9 cellular contexts compared by ENCODE assay signal in the genomic region with DNA sequence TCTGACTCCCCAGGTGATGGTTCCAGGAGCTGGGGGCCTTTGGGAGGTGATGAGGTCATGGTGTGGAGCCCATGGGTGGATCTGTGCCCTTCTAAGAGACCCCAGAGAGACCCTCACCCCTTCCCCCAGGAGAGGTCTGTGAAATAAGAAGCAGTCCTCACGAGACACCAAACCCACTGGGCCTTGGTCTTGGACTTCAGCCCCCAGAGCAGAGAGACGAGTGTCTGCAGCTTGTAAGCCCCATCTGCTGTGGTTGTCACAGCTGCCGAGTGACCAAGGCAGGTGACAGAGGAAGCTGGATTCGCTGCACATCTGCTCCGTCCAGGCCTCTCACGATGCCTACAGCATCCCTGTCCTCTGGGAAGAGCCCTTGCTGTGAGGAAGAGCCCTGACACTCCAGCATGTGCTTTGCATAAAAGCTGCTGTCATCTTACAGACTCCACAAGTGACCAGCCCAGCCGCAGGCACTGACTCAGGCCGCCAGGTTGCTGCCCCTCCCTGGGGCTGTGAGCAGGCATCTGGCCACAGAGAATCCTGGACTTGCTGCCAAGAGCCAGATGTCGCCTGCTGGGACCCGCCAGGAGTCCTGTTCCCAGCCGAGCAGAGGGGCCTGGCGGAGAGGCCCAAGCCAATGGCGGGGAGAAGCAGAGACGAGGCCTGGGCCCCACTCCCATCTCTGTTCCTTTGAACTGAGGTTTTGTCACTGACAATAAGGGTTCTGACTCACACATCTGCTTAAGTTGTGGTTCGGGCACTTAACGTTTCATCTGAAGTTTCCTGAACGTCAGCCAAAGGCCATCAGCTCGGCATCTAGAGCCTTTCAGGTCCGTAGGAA.
DNase-seq lines count a peak whose midpoint lies in the region; ATAC-seq, FAIRE-seq and TF ChIP-seq lines count a peak whose summit lies in the region.
"Had no signal": no experiment of that assay in that cellular context is flagged by ENCODE, and none has a peak within 500 bp of the region (broad histone marks: within the 10 kb centered on the region; RNA-seq: fewer than 3 reads in every experiment).

No MANE protein-coding gene starts in this region.

- DNase-seq in COR-L47 (lab: John Stamatoyannopoulos, UW) (peak; percentile 89), chondrocyte (ENCODE audit: low spot score) (peak; percentile 92), myocyte (ENCODE audit: low read depth) (peak; percentile 88), GM12891 (ENCODE audit: insufficient read length, low spot score) (no peak), pons (ENCODE audit: low spot score) (no peak), OCI-LY7 (ENCODE audit: low spot score) (no peak)

- H4K20me1 ChIP-seq in Loucy (ENCODE audit: insufficient read depth, low read length, poor library complexity, severe bottlenecking) (no peaks in the 10 kb centered on the region), OCI-LY7 (ENCODE audit: insufficient read depth, low read length) (no peaks in the 10 kb centered on the region)

- no peak for ATAC-seq in HG03135 (IDR thresholded peaks at IDR 0.05; ENCODE audit: unreplicated experiment)

- H3K4me3 ChIP-seq in Loucy (ENCODE audit: low read length, poor library complexity, severe bottlenecking), result no peak overlapping the region
- H3K4me3 ChIP-seq in OCI-LY7 (ENCODE audit: low read depth, low read length, poor library complexity, severe bottlenecking), result no peak overlapping the region

- peak overlapping the region; percentile 81 for H3K27ac Mint-ChIP-seq in chondrocyte (ENCODE audit: unreplicated experiment)
- H3K27ac Mint-ChIP-seq: T-helper 1 cell treated with Interleukin-12 subunit alpha and Interleukin-12 subunit beta and Interleukin-4 antibody, amounts not matched to agents 30 μg/mL and 1 μg/mL, for 36 hours had no signal

- H3K9ac ChIP-seq in Loucy (ENCODE audit: low read depth, low read length, poor library complexity, severe bottlenecking), result no peak overlapping the region

- H3K4me2 ChIP-seq in Loucy (ENCODE audit: low read depth, low read length, poor library complexity, severe bottlenecking), result peak overlapping the region; percentile 40
- H3K4me2 ChIP-seq in OCI-LY7 (ENCODE audit: low read length), result no peak overlapping the region

- no peaks in the 10 kb centered on the region for H3K27me3 Mint-ChIP-seq in chondrocyte (ENCODE audit: low read depth)

- no peaks in the 10 kb centered on the region for H3K9me3 ChIP-seq in Loucy (ENCODE audit: insufficient read depth, low read depth, low read length)
- 0 out of 2 replicates have a peak, but pooled peaks cover 6% of the 10 kb centered on the region for H3K9me3 ChIP-seq in OCI-LY7 (ENCODE audit: low read length)

- no peak overlapping the region for H3K27ac ChIP-seq in OCI-LY7 (ENCODE audit: low read depth, low read length, poor library complexity, severe bottlenecking)

- H3K9me2 ChIP-seq in Loucy (replicated peaks; ENCODE audit: low read depth, low read length) (no peaks in the 10 kb centered on the region), OCI-LY7 (ENCODE audit: insufficient read depth, low read length) (no peaks in the 10 kb centered on the region)

- peak overlapping the region; percentile 1; the same call in 1 of the 2 replicates for H2AFZ ChIP-seq in Loucy (ENCODE audit: low read length)
- H2AFZ ChIP-seq in OCI-LY7 (ENCODE audit: low read length), result no peak overlapping the region

- no TSS peak for BruUV-seq in OCI-LY7 (replicated peaks; lab: Mats Ljungman, UMichigan)

- no peaks in the 10 kb centered on the region for H3F3A ChIP-seq in Loucy (ENCODE audit: low read depth)

- TF ChIP-seq CTCF in Loucy (conservative IDR thresholded peaks at IDR 0.05; ENCODE audit: low read length) (no peak), chondrocyte (IDR thresholded peaks at IDR 0.05) (peak; percentile 30), OCI-LY7 (conservative IDR thresholded peaks at IDR 0.05; ENCODE audit: low read length) (no peak)

- peaks cover 16% of the 10 kb centered on the region for H3K4me1 Mint-ChIP-seq in chondrocyte (ENCODE audit: low read depth)

- H3K4me3 Mint-ChIP-seq in chondrocyte (ENCODE audit: unreplicated experiment), result no peak overlapping the region
- H3K4me3 Mint-ChIP-seq: T-helper 1 cell treated with Interleukin-12 subunit alpha and Interleukin-12 subunit beta and Interleukin-4 antibody, amounts not matched to agents 30 μg/mL and 1 μg/mL, for 36 hours had no signal

- intact Hi-C loops in OCI-LY7 (cut with micrococcal nuclease; ENCODE audit: unreplicated experiment), result loop anchor here (2.0 to 5.0 kb wide), 3 partner anchors 49 to 159 kb away; no protein-coding TSS in a partner anchor

- no peaks in the 10 kb centered on the region for H3K9me3 Mint-ChIP-seq in chondrocyte (ENCODE audit: low read depth)
- H3K9me3 Mint-ChIP-seq: T-helper 1 cell treated with Interleukin-12 subunit alpha and Interleukin-12 subunit beta and Interleukin-4 antibody, amounts not matched to agents 30 μg/mL and 1 μg/mL, for 36 hours had no signal

- no peaks in the 10 kb centered on the region for H3K79me2 ChIP-seq in Loucy (ENCODE audit: insufficient read depth, low read length)
- no peaks in the 10 kb centered on the region for H3K79me2 ChIP-seq in OCI-LY7 (ENCODE audit: insufficient read depth, low read depth, low read length)

- no peaks in the 10 kb centered on the region for H3K27me3 ChIP-seq in Loucy (ENCODE audit: insufficient read depth, low read length, poor library complexity, severe bottlenecking)

- no peaks in the 10 kb centered on the region for H3K36me3 Mint-ChIP-seq in chondrocyte (ENCODE audit: low read depth)

- CTCF ChIA-PET in OCI-LY7 (lab: Charles Lee; ENCODE audit: unreplicated experiment), result interaction anchor here (0.9 kb wide), 1 partner anchor 8 kb away, joined by 4 read pairs; no protein-coding TSS in a partner anchor

- H3K4me1 ChIP-seq in Loucy (ENCODE audit: insufficient read depth, low read length, poor library complexity, severe bottlenecking), result peaks cover 22% of the 10 kb centered on the region
- no peaks in the 10 kb centered on the region for H3K4me1 ChIP-seq in OCI-LY7 (ENCODE audit: insufficient read depth, low read length, poor library complexity, severe bottlenecking)

- POLR2A ChIA-PET in OCI-LY7 (lab: Charles Lee), result interaction anchor here (0.6 to 0.7 kb wide), 5 partner anchors 20 to 270 kb away, joined by 3 to 4 read pairs (median 3); no protein-coding TSS in a partner anchor

- no peak for TF ChIP-seq POLR2A in GM12891 (IDR thresholded peaks at IDR 0.05; ENCODE audit: low read depth, low read length)

- FAIRE-seq in GM12891 (lab: Jason Lieb, UNC), result no peak

- H3K36me3 ChIP-seq in Loucy (ENCODE audit: insufficient read depth, low read length), result no peaks in the 10 kb centered on the region
- H3K36me3 ChIP-seq in OCI-LY7 (ENCODE audit: insufficient read depth, low read length), result no peaks in the 10 kb centered on the region

TF ChIP-seq in GM12891, 5 proteins besides CTCF, POLR2A, EP300 and RAD21:
- TF ChIP-seq POU2F2 (IDR thresholded peaks at IDR 0.05; ENCODE audit: low read depth, low read length), result no peak
- TF ChIP-seq POLR2AphosphoS5 (IDR thresholded peaks at IDR 0.05; ENCODE audit: low read depth, low read length), result no peak
- no peak for TF ChIP-seq TAF1 (IDR thresholded peaks at IDR 0.05; ENCODE audit: low read depth, low read length)
- TF ChIP-seq SPI1 (IDR thresholded peaks at IDR 0.05; ENCODE audit: low read depth, low read length), result no peak

Comparison
In these comparisons a context has a peak if more than half of its experiments do, and no peak if none do; other contexts are left out.
1. DNase-seq: peak in COR-L47 (single experiment), chondrocyte (single experiment) and myocyte (single experiment); none in GM12891 (single experiment), pons (single experiment) and OCI-LY7 (single experiment).